Comparison of ENCODE assay signal across 36 cellular contexts in genomic region chr9:132761602-132762001, GRCh38.
DNase-seq lines count a peak whose midpoint lies in the region; ATAC-seq, FAIRE-seq and TF ChIP-seq lines count a peak whose summit lies in the region.
"Had no signal": no experiment of that assay in that cellular context is flagged by ENCODE, and none has a peak within 500 bp of the region (broad histone marks: within the 10 kb centered on the region; RNA-seq: fewer than 3 reads in every experiment).

No MANE protein-coding gene starts in this region.

- no TSS peak for BruUV-seq in K562 (replicated peaks; lab: Mats Ljungman, UMichigan)

- no peak for ATAC-seq in K562
- ATAC-seq: A549; CD8-positive, alpha-beta T cell had no signal

- DNase-seq in K562 (ENCODE audit: extremely low read depth in 1 of 4, low spot score in 3 of 4) (no peak), endodermal cell (peak; percentile 17), posterior vena cava (ENCODE audit: low spot score) (peak; percentile 3), osteocyte (ENCODE audit: extremely low spot score, unreplicated experiment) (no peak), DMS53 (lab: John Stamatoyannopoulos, UW) (no peak), NCI-H446 (lab: John Stamatoyannopoulos, UW) (no peak), ascending aorta (ENCODE audit: low spot score in 2 of 2) (no peak)
- DNase-seq: 8988T; ACHN; AML-193; BE2C; C1 segment of cervical spinal cord; Caco-2; Calu3; CD4-positive, alpha-beta memory T cell; CD4-positive, alpha-beta T cell; CD4-positive, CD25-positive, alpha-beta regulatory T cell; CD8-positive, alpha-beta memory T cell; CD8-positive, alpha-beta T cell; COR-L47; DMS 273 treated with DMSO at 0.1 percent for 48 hours; DMS153; DMS79; DMS79 treated with DMSO at 0.1 percent for 48 hours; DND-41; EL had no signal

- H3K27ac ChIP-seq in HEK293 (ENCODE audit: extremely low read depth, low read depth, low read length): no peak overlapping the region
- no peak overlapping the region for H3K27ac ChIP-seq in K562 (ENCODE audit: extremely low read depth, low read depth, low read length)
- H3K27ac ChIP-seq in endodermal cell (ENCODE audit: low read depth, low read length): no peak overlapping the region
- H3K27ac ChIP-seq in ascending aorta: no peak overlapping the region
- H3K27ac ChIP-seq: 22Rv1; A549; BLaER1; BLaER1 treated with 17β-estradiol and CSF1 and Interleukin-3, amounts not matched to agents 10 nM and 100 nM; C4-2B had no signal

- CTCF ChIA-PET in HEK293 (lab: Yijun Ruan, JAX) (interaction anchor here (1.3 kb wide), 1 partner anchor 254 kb away, joined by 4 read pairs; no protein-coding TSS in a partner anchor), K562 (lab: Yijun Ruan, JAX; ENCODE audit: low intra/inter-chr PET ratio) (no interaction called here)

- 0% methylated on average over 1 of the region's 1 CpG for WGBS in K562 (ENCODE audit: insufficient coverage, low coverage, missing lambda C conversion rate)
- WGBS in endodermal cell (ENCODE audit: insufficient coverage in 1 of 2, insufficient read length in 1 of 2), 2 experiments: 60 to 79% methylated on average over 1 of the region's 1 CpG

- H3K4me3 Mint-ChIP-seq in endodermal cell (no peak overlapping the region), osteocyte (ENCODE audit: unreplicated experiment) (no peak overlapping the region)
- H3K4me3 Mint-ChIP-seq: B cell; CD14-positive monocyte; CD4-positive, alpha-beta memory T cell; CD4-positive, alpha-beta T cell; CD4-positive, CD25-positive, alpha-beta regulatory T cell; CD8-positive, alpha-beta memory T cell; CD8-positive, alpha-beta T cell had no signal

- H3K36me3 Mint-ChIP-seq in endodermal cell (ENCODE audit: low read depth): no peaks in the 10 kb centered on the region
- H3K36me3 Mint-ChIP-seq in osteocyte (ENCODE audit: unreplicated experiment): no peaks in the 10 kb centered on the region
- H3K36me3 Mint-ChIP-seq: CD14-positive monocyte; CD4-positive, alpha-beta memory T cell; CD4-positive, CD25-positive, alpha-beta regulatory T cell; CD8-positive, alpha-beta memory T cell; CD8-positive, alpha-beta T cell had no signal

- H3K9me3 ChIP-seq in HEK293 (ENCODE audit: control insufficient read depth, insufficient read depth, low read depth, low read length) (no peaks in the 10 kb centered on the region), K562 (replicated peaks; ENCODE audit: control insufficient read depth, insufficient read depth, low read depth, low read length) (no peaks in the 10 kb centered on the region), endodermal cell (ENCODE audit: control insufficient read depth, low read length) (peaks cover 4% of the 10 kb centered on the region), ascending aorta (no peaks in the 10 kb centered on the region)
- H3K9me3 ChIP-seq: A549, BE2C, BLaER1, Caco-2 had no signal

- no peak overlapping the region for H3K4me2 ChIP-seq in K562 (ENCODE audit: insufficient read depth, low read length)
- H3K4me2 ChIP-seq: A549; BLaER1; BLaER1 treated with 17β-estradiol and CSF1 and Interleukin-3, amounts not matched to agents 10 nM and 100 nM had no signal

- no peak for FAIRE-seq in K562 (lab: Jason Lieb, UNC)
- FAIRE-seq: A204.1, A549, D721Med had no signal

- TF ChIP-seq RAD21 in K562 (CRISPR knock-in tag; conservative IDR thresholded peaks at IDR 0.05 in 1 of 2, IDR thresholded peaks at IDR 0.05 in 1 of 2): no peak

- in situ Hi-C loops in K562 (cut with MboI): no loop called here

- no peaks in the 10 kb centered on the region for H3K4me1 ChIP-seq in HEK293 (ENCODE audit: control insufficient read depth, insufficient read depth, low read length)
- H3K4me1 ChIP-seq in K562 (replicated peaks in 1 of 2; ENCODE audit: control insufficient read depth in 2 of 2, insufficient read depth in 2 of 2, low read length in 2 of 2): no peaks in the 10 kb centered on the region
- H3K4me1 ChIP-seq in endodermal cell (ENCODE audit: control insufficient read depth, insufficient read depth, low read length): no peaks in the 10 kb centered on the region
- no peaks in the 10 kb centered on the region for H3K4me1 ChIP-seq in ascending aorta
- H3K4me1 ChIP-seq: A549, BE2C, Caco-2 had no signal

- no peaks in the 10 kb centered on the region for H3K36me3 ChIP-seq in HEK293 (ENCODE audit: control insufficient read depth in 2 of 2, insufficient read depth in 1 of 2, low read length in 2 of 2)
- no peaks in the 10 kb centered on the region for H3K36me3 ChIP-seq in K562 (ENCODE audit: control insufficient read depth, insufficient read depth, low read length)
- H3K36me3 ChIP-seq in endodermal cell (ENCODE audit: control insufficient read depth, insufficient read depth, low read length): no peaks in the 10 kb centered on the region
- no peaks in the 10 kb centered on the region for H3K36me3 ChIP-seq in ascending aorta
- H3K36me3 ChIP-seq: BE2C; BLaER1; BLaER1 treated with 17β-estradiol and CSF1 and Interleukin-3, amounts not matched to agents 10 nM and 100 nM had no signal

- TF ChIP-seq POLR2A in K562 (conservative IDR thresholded peaks at IDR 0.05): no peak

- no peak for TF ChIP-seq CTCF in HEK293 (tag by site-specific recombination; IDR thresholded peaks at IDR 0.05)
- no peak for TF ChIP-seq CTCF in K562 (IDR thresholded peaks at IDR 0.05 in 2 of 3, conservative IDR thresholded peaks at IDR 0.05 in 1 of 3; ENCODE audit: insufficient read depth in 2 of 3, low read depth in 1 of 3, low read length in 3 of 3)
- TF ChIP-seq CTCF in endodermal cell (conservative IDR thresholded peaks at IDR 0.05): no peak
- no peak for TF ChIP-seq CTCF in osteocyte (IDR thresholded peaks at IDR 0.05)
- TF ChIP-seq CTCF in ascending aorta (IDR thresholded peaks at IDR 0.05): no peak

- H3K4me3 ChIP-seq in HEK293 (ENCODE audit: low read depth, low read length): no peak overlapping the region
- H3K4me3 ChIP-seq in K562: no peak overlapping the region
- H3K4me3 ChIP-seq in endodermal cell (ENCODE audit: low read length): no peak overlapping the region
- H3K4me3 ChIP-seq in ascending aorta: no peak overlapping the region
- H3K4me3 ChIP-seq: A549; BLaER1; BLaER1 treated with 17β-estradiol and CSF1 and Interleukin-3, amounts not matched to agents 10 nM and 100 nM had no signal

- no peaks in the 10 kb centered on the region for H4K20me1 ChIP-seq in K562 (replicated peaks; ENCODE audit: control insufficient read depth, insufficient read depth, low read length)
- H4K20me1 ChIP-seq: BLaER1; BLaER1 treated with 17β-estradiol and CSF1 and Interleukin-3, amounts not matched to agents 10 nM and 100 nM had no signal

- POLR2A ChIA-PET in HEK293 (lab: Yijun Ruan, JAX): no interaction called here
- POLR2A ChIA-PET in K562 (lab: Yijun Ruan, JAX): interaction anchor here (1.0 kb wide), 1 partner anchor 9 kb away, joined by 3 read pairs; no protein-coding TSS in a partner anchor

- H3K27me3 Mint-ChIP-seq in endodermal cell (ENCODE audit: insufficient read depth): peaks cover 16% of the 10 kb centered on the region
- peaks cover 67% of the 10 kb centered on the region for H3K27me3 Mint-ChIP-seq in osteocyte (ENCODE audit: unreplicated experiment)

- H3K4me1 Mint-ChIP-seq in endodermal cell: no peaks in the 10 kb centered on the region
- no peaks in the 10 kb centered on the region for H3K4me1 Mint-ChIP-seq in osteocyte (ENCODE audit: unreplicated experiment)
- H3K4me1 Mint-ChIP-seq: B cell; CD14-positive monocyte; CD4-positive, alpha-beta memory T cell; CD4-positive, CD25-positive, alpha-beta regulatory T cell; CD8-positive, alpha-beta memory T cell had no signal

- H3K9me1 ChIP-seq in K562 (ENCODE audit: control insufficient read depth, insufficient read depth, low read length): no peaks in the 10 kb centered on the region

- H3K9me3 Mint-ChIP-seq in endodermal cell (peaks cover 7% of the 10 kb centered on the region), osteocyte (ENCODE audit: unreplicated experiment) (peaks cover 9% of the 10 kb centered on the region)
- H3K9me3 Mint-ChIP-seq: CD4-positive, alpha-beta T cell; CD8-positive, alpha-beta memory T cell; CD8-positive, alpha-beta T cell had no signal

- intact Hi-C loops in K562 (cut with micrococcal nuclease): loop anchor here (5.0 kb wide), 1 partner anchor 36 kb away; no protein-coding TSS in a partner anchor
- intact Hi-C loops in posterior vena cava (cut with DNase I): no loop called here
- intact Hi-C loops in ascending aorta (cut with DNase I): no loop called here

- H3K27ac Mint-ChIP-seq in endodermal cell: no peak overlapping the region
- H3K27ac Mint-ChIP-seq in osteocyte (ENCODE audit: unreplicated experiment): no peak overlapping the region
- H3K27ac Mint-ChIP-seq: B cell; CD4-positive, alpha-beta memory T cell; CD4-positive, alpha-beta T cell; CD4-positive, CD25-positive, alpha-beta regulatory T cell; CD8-positive, alpha-beta T cell had no signal

- TF ChIP-seq EP300 in K562 (IDR thresholded peaks at IDR 0.05; ENCODE audit: low read length): no peak

- H3K27me3 ChIP-seq in K562 (ENCODE audit: control insufficient read depth in 2 of 2, insufficient read depth in 2 of 2, low read length in 2 of 2): peaks cover 24 to 32% of the 10 kb centered on the region in 2 experiments
- no peaks in the 10 kb centered on the region for H3K27me3 ChIP-seq in endodermal cell (ENCODE audit: control insufficient read depth, insufficient read depth, low read length, poor library complexity, severe bottlenecking)
- no peaks in the 10 kb centered on the region for H3K27me3 ChIP-seq in ascending aorta
- H3K27me3 ChIP-seq: BE2C; BLaER1; BLaER1 treated with 17β-estradiol and CSF1 and Interleukin-3, amounts not matched to agents 10 nM and 100 nM had no signal

- no peak overlapping the region for H3K9ac ChIP-seq in K562 (ENCODE audit: insufficient read depth in 1 of 2, low read depth in 2 of 2, low read length in 2 of 2)
- no peak overlapping the region for H3K9ac ChIP-seq in endodermal cell (ENCODE audit: extremely low read depth, low read length, poor library complexity, severe bottlenecking)
- H3K9ac ChIP-seq: BLaER1; BLaER1 treated with 17β-estradiol and CSF1 and Interleukin-3, amounts not matched to agents 10 nM and 100 nM had no signal

- H2AFZ ChIP-seq in K562 (ENCODE audit: low read depth, low read length): no peak overlapping the region

- no peaks in the 10 kb centered on the region for H3K79me2 ChIP-seq in K562 (ENCODE audit: control insufficient read depth, insufficient read depth, low read length)

TF ChIP-seq in K562, 482 proteins besides CTCF, POLR2A, EP300 and RAD21:
- TF ChIP-seq ZNF512 (tag; IDR thresholded peaks at IDR 0.05) (peak; percentile 68), HNRNPL (IDR thresholded peaks at IDR 0.05; ENCODE audit: low read depth, low read length) (no peak)
TF ChIP-seq in K562: peak in this region for 1.

Comparison
In these comparisons a context has a peak if more than half of its experiments do, and no peak if none do; other contexts are left out.
1. DNase-seq: peak in endodermal cell (single experiment) and posterior vena cava (single experiment); none in K562 (0 of 4), osteocyte (single experiment), DMS53 (single experiment), NCI-H446 (0 of 2) and ascending aorta (0 of 2).